Comparison of ENCODE assay signal across 8 cellular contexts in genomic region chr3:165185707-165186327, GRCh38. TPM values are rescaled to one million over a fixed set of nuclear protein-coding genes. Genes with fewer than 3 reads are reported as not detected.
DNase-seq lines count a peak whose midpoint lies in the region; ATAC-seq and TF ChIP-seq lines count a peak whose summit lies in the region.

No MANE protein-coding gene starts in this region.

- no peak overlapping the region for H3K9ac ChIP-seq in endodermal cell (ENCODE audit: extremely low read depth, low read length, poor library complexity, severe bottlenecking)

- H3K9me3 Mint-ChIP-seq in CD4-positive, alpha-beta T cell, result no peaks in the 10 kb centered on the region
- H3K9me3 Mint-ChIP-seq in endodermal cell, result no peaks in the 10 kb centered on the region

- H3K4me1 ChIP-seq in endodermal cell (ENCODE audit: control insufficient read depth, insufficient read depth, low read length), result no peaks in the 10 kb centered on the region
- no peaks in the 10 kb centered on the region for H3K4me1 ChIP-seq in effector memory CD4-positive, alpha-beta T cell (ENCODE audit: control insufficient read depth, insufficient read depth, low read length, poor library complexity, severe bottlenecking)

- POLR2A ChIA-PET in CD4-positive, alpha-beta T cell (lab: Charles Lee), result no interaction called here

- peak; percentile 56 for TF ChIP-seq CTCF in CD4-positive, alpha-beta T cell (IDR thresholded peaks at IDR 0.05)
- TF ChIP-seq CTCF in endodermal cell (conservative IDR thresholded peaks at IDR 0.05), result peak; percentile 94

- peak; percentile 59 for ATAC-seq in CD4-positive, alpha-beta T cell (ENCODE audit: poor library complexity)
- peak; percentile 97 for ATAC-seq in GM18511 (IDR thresholded peaks at IDR 0.05; ENCODE audit: unreplicated experiment)
- ATAC-seq in HG02870 (IDR thresholded peaks at IDR 0.05; ENCODE audit: unreplicated experiment), result peak; percentile 95

- CTCF ChIA-PET in CD4-positive, alpha-beta T cell (lab: Charles Lee), result no interaction called here

- H3K4me3 Mint-ChIP-seq in CD4-positive, alpha-beta T cell, result no peak overlapping the region
- no peak overlapping the region for H3K4me3 Mint-ChIP-seq in endodermal cell

- 26 to 33% methylated on average over 3 to 7 of the region's 8 CpGs for WGBS in endodermal cell (ENCODE audit: insufficient coverage in 1 of 2, insufficient read length in 1 of 2), 2 experiments

- H3K36me3 Mint-ChIP-seq in CD4-positive, alpha-beta T cell (ENCODE audit: low read depth), result no peaks in the 10 kb centered on the region
- no peaks in the 10 kb centered on the region for H3K36me3 Mint-ChIP-seq in endodermal cell (ENCODE audit: low read depth)

- H3K36me3 ChIP-seq in endodermal cell (ENCODE audit: control insufficient read depth, insufficient read depth, low read length), result no peaks in the 10 kb centered on the region
- H3K36me3 ChIP-seq in effector memory CD4-positive, alpha-beta T cell (ENCODE audit: control insufficient read depth, insufficient read depth, low read length), result no peaks in the 10 kb centered on the region

- intact Hi-C loops in CD4-positive, alpha-beta T cell (cut with DNase I, micrococcal nuclease), result no loop called here

- H3K27me3 ChIP-seq in CD4-positive, alpha-beta T cell (ENCODE audit: control insufficient read depth, insufficient read depth, low read length), result no peaks in the 10 kb centered on the region
- H3K27me3 ChIP-seq in endodermal cell (ENCODE audit: control insufficient read depth, insufficient read depth, low read length, poor library complexity, severe bottlenecking), result peaks cover 13% of the 10 kb centered on the region
- H3K27me3 ChIP-seq in effector memory CD4-positive, alpha-beta T cell (replicated peaks; ENCODE audit: control insufficient read depth, insufficient read depth, low read length, poor library complexity, severe bottlenecking), result no peaks in the 10 kb centered on the region

- no peak for DNase-seq in CD4-positive, alpha-beta T cell
- DNase-seq in NCI-H1092 (lab: John Stamatoyannopoulos, UW) (peak; percentile 66), SHP77 treated with DMSO at 0.1 percent for 48 hours (lab: John Stamatoyannopoulos, UW) (peak; percentile 47), endodermal cell (peak; percentile 79), mucosa of gallbladder (ENCODE audit: low spot score) (peak; percentile 53)
- DNase-seq in effector memory CD4-positive, alpha-beta T cell, result no peak

- H3K9me3 ChIP-seq in CD4-positive, alpha-beta T cell (ENCODE audit: control insufficient read depth, low read length), result no peaks in the 10 kb centered on the region
- H3K9me3 ChIP-seq in endodermal cell (ENCODE audit: control insufficient read depth, low read length), result no peaks in the 10 kb centered on the region
- H3K9me3 ChIP-seq in effector memory CD4-positive, alpha-beta T cell (ENCODE audit: control insufficient read depth, low read length), result no peaks in the 10 kb centered on the region

- no peak overlapping the region for H3K27ac ChIP-seq in CD4-positive, alpha-beta T cell (ENCODE audit: low read depth, low read length)
- H3K27ac ChIP-seq in endodermal cell (ENCODE audit: low read depth, low read length), result no peak overlapping the region
- no peak overlapping the region for H3K27ac ChIP-seq in effector memory CD4-positive, alpha-beta T cell (ENCODE audit: insufficient read depth, low read length, poor library complexity, severe bottlenecking)

- H3K4me1 Mint-ChIP-seq in CD4-positive, alpha-beta T cell (ENCODE audit: low read depth), result no peaks in the 10 kb centered on the region
- no peaks in the 10 kb centered on the region for H3K4me1 Mint-ChIP-seq in endodermal cell

- H3K27me3 Mint-ChIP-seq in CD4-positive, alpha-beta T cell, result peaks cover 11% of the 10 kb centered on the region
- peaks cover 29% of the 10 kb centered on the region for H3K27me3 Mint-ChIP-seq in endodermal cell (ENCODE audit: insufficient read depth)

- H3K4me3 ChIP-seq in endodermal cell (ENCODE audit: low read length), result no peak overlapping the region
- H3K4me3 ChIP-seq in effector memory CD4-positive, alpha-beta T cell (ENCODE audit: insufficient read depth, low read depth, low read length, poor library complexity, severe bottlenecking), result no peak overlapping the region

- H3K27ac Mint-ChIP-seq in CD4-positive, alpha-beta T cell, result no peak overlapping the region
- no peak overlapping the region for H3K27ac Mint-ChIP-seq in endodermal cell

RNA-seq across cellular contexts. Expression of gene SLITRK3, which starts 10.4 kb away (rescaled TPM):
- total RNA-seq in CD4-positive, alpha-beta T cell, result not detected
- under 1 TPM in 1 of 2 donors, not detected in 1; 0.64 TPM for total RNA-seq in endodermal cell
- 1.8 TPM for polyA plus RNA-seq in endodermal cell (2013, experiment 1 of 2)
- 2.8 TPM for polyA plus RNA-seq in endodermal cell (2013, experiment 2 of 2)
- 0.26 TPM for total RNA-seq in mucosa of gallbladder

Comparison
In these comparisons a context has a peak if more than half of its experiments do, and no peak if none do; other contexts are left out.
1. DNase-seq: peak in NCI-H1092 (single experiment), SHP77 treated with DMSO at 0.1 percent for 48 hours (single experiment), endodermal cell (single experiment) and mucosa of gallbladder (single experiment); none in CD4-positive, alpha-beta T cell (0 of 10) and effector memory CD4-positive, alpha-beta T cell (0 of 3).
2. Peak in every context shown above with its lines, with median percentiles within 50 percentile points of each other: ATAC-seq.